14 cellular contexts compared by ENCODE assay signal in the genomic region with DNA sequence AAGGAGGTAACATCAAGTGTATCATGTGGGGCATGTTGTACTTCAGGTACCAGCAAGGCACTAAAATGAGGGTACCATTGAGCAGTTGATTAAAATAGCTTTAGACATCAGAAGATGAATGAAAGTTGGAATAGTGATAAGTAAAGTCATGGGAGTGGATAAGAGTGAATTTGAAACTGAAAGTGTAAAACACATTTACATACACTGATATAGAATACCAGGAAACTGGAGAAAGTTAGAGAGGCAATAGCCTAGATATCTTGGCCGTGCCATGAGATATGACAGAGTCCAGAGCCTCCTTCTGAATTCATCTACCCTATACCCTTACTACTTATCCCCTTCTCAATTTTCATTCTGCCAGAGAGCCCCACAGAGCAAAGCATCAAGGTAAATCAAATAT.
DNase-seq lines count a peak whose midpoint lies in the region; ATAC-seq, FAIRE-seq and TF ChIP-seq lines count a peak whose summit lies in the region.
"Had no signal": no experiment of that assay in that cellular context is flagged by ENCODE, and none has a peak within 500 bp of the region (broad histone marks: within the 10 kb centered on the region; RNA-seq: fewer than 3 reads in every experiment).

No MANE protein-coding gene starts in this region.

- POLR2A ChIA-PET in HEK293 (lab: Yijun Ruan, JAX), result no interaction called here

- TF ChIP-seq CTCF in HEK293 (tag by site-specific recombination; IDR thresholded peaks at IDR 0.05) (no peak), kidney (IDR thresholded peaks at IDR 0.05; ENCODE audit: borderline replicate concordance, extremely low read depth, insufficient read depth) (no peak)

- H3K4me1 ChIP-seq in HEK293 (ENCODE audit: control insufficient read depth, insufficient read depth, low read length) (peaks cover 5% of the 10 kb centered on the region), kidney (ENCODE audit: control insufficient read depth in 1 of 2, insufficient read depth in 1 of 2, low read depth in 1 of 2, low read length in 2 of 2) (no peaks in the 10 kb centered on the region)
- H3K4me1 ChIP-seq: A549, HAP-1 had no signal

- no peaks in the 10 kb centered on the region for H3K36me3 ChIP-seq in HEK293 (ENCODE audit: control insufficient read depth in 2 of 2, insufficient read depth in 1 of 2, low read length in 2 of 2)
- no peaks in the 10 kb centered on the region for H3K36me3 ChIP-seq in kidney (ENCODE audit: control insufficient read depth in 1 of 2, insufficient read depth in 2 of 2, low read length in 2 of 2)
- H3K36me3 ChIP-seq: HAP-1 had no signal

- CTCF ChIA-PET in HEK293 (lab: Yijun Ruan, JAX), result interaction anchor here (0.6 kb wide), 1 partner anchor 15 kb away, joined by 4 read pairs; no protein-coding TSS in a partner anchor

- no peak for FAIRE-seq in kidney (lab: Jason Lieb, UNC)
- FAIRE-seq: A549, D721Med, H1 had no signal

- intact Hi-C loops in kidney (cut with DNase I), result no loop called here

- H3K27ac ChIP-seq in HEK293 (ENCODE audit: extremely low read depth, low read depth, low read length), result no peak overlapping the region
- H3K27ac ChIP-seq in kidney (ENCODE audit: low read depth in 2 of 2, low read length in 2 of 2), result no peak overlapping the region
- H3K27ac ChIP-seq: A549 had no signal

- peak; percentile 54 for ATAC-seq in HG03378 (IDR thresholded peaks at IDR 0.05; ENCODE audit: unreplicated experiment)
- ATAC-seq in GM21390 (IDR thresholded peaks at IDR 0.05; ENCODE audit: unreplicated experiment), result no peak
- ATAC-seq: A549; CD8-positive, alpha-beta T cell had no signal

- no peak overlapping the region for H3K4me3 ChIP-seq in HEK293 (ENCODE audit: low read depth, low read length)
- no peak overlapping the region for H3K4me3 ChIP-seq in kidney (ENCODE audit: low read length in 2 of 2)
- H3K4me3 ChIP-seq: A549, HAP-1 had no signal

- H3K9ac ChIP-seq in kidney (ENCODE audit: low read length in 2 of 2), result no peak overlapping the region

- H3K9me3 ChIP-seq in HEK293 (ENCODE audit: control insufficient read depth, insufficient read depth, low read depth, low read length) (no peaks in the 10 kb centered on the region), kidney (ENCODE audit: control insufficient read depth in 1 of 2, low read length in 2 of 2) (no peaks in the 10 kb centered on the region)
- H3K9me3 ChIP-seq: A549, HAP-1 had no signal

- DNase-seq in OCI-M1 (lab: John Stamatoyannopoulos, UW), result peak; percentile 89
- no peak for DNase-seq in NCI-H146 (lab: John Stamatoyannopoulos, UW)
- no peak for DNase-seq in effector CD8-positive, alpha-beta T cell (lab: John Stamatoyannopoulos, UW)
- no peak for DNase-seq in kidney
- DNase-seq: CD8-positive, alpha-beta T cell; COR-L47; KG1 had no signal

TF ChIP-seq in HEK293, 187 proteins besides CTCF, POLR2A, EP300 and RAD21:
- TF ChIP-seq, protein P1, sequence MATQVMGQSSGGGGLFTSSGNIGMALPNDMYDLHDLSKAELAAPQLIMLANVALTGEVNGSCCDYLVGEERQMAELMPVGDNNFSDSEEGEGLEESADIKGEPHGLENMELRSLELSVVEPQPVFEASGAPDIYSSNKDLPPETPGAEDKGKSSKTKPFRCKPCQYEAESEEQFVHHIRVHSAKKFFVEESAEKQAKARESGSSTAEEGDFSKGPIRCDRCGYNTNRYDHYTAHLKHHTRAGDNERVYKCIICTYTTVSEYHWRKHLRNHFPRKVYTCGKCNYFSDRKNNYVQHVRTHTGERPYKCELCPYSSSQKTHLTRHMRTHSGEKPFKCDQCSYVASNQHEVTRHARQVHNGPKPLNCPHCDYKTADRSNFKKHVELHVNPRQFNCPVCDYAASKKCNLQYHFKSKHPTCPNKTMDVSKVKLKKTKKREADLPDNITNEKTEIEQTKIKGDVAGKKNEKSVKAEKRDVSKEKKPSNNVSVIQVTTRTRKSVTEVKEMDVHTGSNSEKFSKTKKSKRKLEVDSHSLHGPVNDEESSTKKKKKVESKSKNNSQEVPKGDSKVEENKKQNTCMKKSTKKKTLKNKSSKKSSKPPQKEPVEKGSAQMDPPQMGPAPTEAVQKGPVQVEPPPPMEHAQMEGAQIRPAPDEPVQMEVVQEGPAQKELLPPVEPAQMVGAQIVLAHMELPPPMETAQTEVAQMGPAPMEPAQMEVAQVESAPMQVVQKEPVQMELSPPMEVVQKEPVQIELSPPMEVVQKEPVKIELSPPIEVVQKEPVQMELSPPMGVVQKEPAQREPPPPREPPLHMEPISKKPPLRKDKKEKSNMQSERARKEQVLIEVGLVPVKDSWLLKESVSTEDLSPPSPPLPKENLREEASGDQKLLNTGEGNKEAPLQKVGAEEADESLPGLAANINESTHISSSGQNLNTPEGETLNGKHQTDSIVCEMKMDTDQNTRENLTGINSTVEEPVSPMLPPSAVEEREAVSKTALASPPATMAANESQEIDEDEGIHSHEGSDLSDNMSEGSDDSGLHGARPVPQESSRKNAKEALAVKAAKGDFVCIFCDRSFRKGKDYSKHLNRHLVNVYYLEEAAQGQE (tag by site-specific recombination; IDR thresholded peaks at IDR 0.05), result no peak
- TF ChIP-seq PRDM1 (tag by site-specific recombination; IDR thresholded peaks at IDR 0.05), result 0 out of 2 replicates have a peak, but pooled peaks have one; percentile 26
TF ChIP-seq in HEK293: peak in this region for 1.
